In genomic region chr22:46068176-46068907, GRCh38 we compare ENCODE assay signal across 8 cellular contexts.
DNase-seq lines count a peak whose midpoint lies in the region; ATAC-seq and TF ChIP-seq lines count a peak whose summit lies in the region.

No MANE protein-coding gene starts in this region.

- H3K4me1 ChIP-seq in heart left ventricle (peaks cover 9 to 69% (median 47%) of the 10 kb centered on the region in 12 donors), lower lobe of right lung (peaks cover 61% of the 10 kb centered on the region), upper lobe of right lung (peaks cover 36% of the 10 kb centered on the region)

- ATAC-seq in heart left ventricle (no peak), lower lobe of right lung (no peak), upper lobe of right lung (no peak), esophagus mucosa (no peak), GM18907 (IDR thresholded peaks at IDR 0.05; ENCODE audit: unreplicated experiment) (no peak), GM21390 (IDR thresholded peaks at IDR 0.05; ENCODE audit: unreplicated experiment) (no peak)
- no peak for ATAC-seq in activated naive CD8-positive, alpha-beta T cell treated with anti-CD3 and anti-CD28 coated beads, Interleukin-2, amount 50 U/mL, for 24 hours

- 14 to 35% (median 16%) methylated on average over 8 of the region's 8 CpGs for WGBS in heart left ventricle, 4 donors

- H3K27me3 Mint-ChIP-seq in activated naive CD8-positive, alpha-beta T cell treated with anti-CD3 and anti-CD28 coated beads, Interleukin-2, amount 50 U/mL, for 24 hours, result no peaks in the 10 kb centered on the region

- H3K27ac ChIP-seq in heart left ventricle (peak overlapping the region; percentile 99 to 100 (median 100)), lower lobe of right lung (peak overlapping the region; percentile 97), upper lobe of right lung (peak overlapping the region; percentile 100)

- no peak for TF ChIP-seq POLR2A in heart left ventricle (IDR thresholded peaks at IDR 0.05)

- H3K4me3 ChIP-seq in heart left ventricle (peak overlapping the region in 11 of 12 donors; percentile 75 to 94 (median 89)), lower lobe of right lung (peak overlapping the region; percentile 65), upper lobe of right lung (peak overlapping the region; percentile 79)

- H3K4me1 Mint-ChIP-seq in activated naive CD8-positive, alpha-beta T cell treated with anti-CD3 and anti-CD28 coated beads, Interleukin-2, amount 50 U/mL, for 24 hours, result peaks cover 42% of the 10 kb centered on the region

- H3K9me3 Mint-ChIP-seq in activated naive CD8-positive, alpha-beta T cell treated with anti-CD3 and anti-CD28 coated beads, Interleukin-2, amount 50 U/mL, for 24 hours, result no peaks in the 10 kb centered on the region

- DNase-seq in heart left ventricle (no peak), cardiac septum (ENCODE audit: low spot score) (no peak), lower lobe of right lung (no peak), upper lobe of right lung (no peak)
- DNase-seq in activated naive CD8-positive, alpha-beta T cell treated with anti-CD3 and anti-CD28 coated beads, Interleukin-2, amount 50 U/mL, for 24 hours, result no peak

- H3K36me3 ChIP-seq in heart left ventricle, result peaks cover 0 to 4% (median 0%) of the 10 kb centered on the region in 9 donors
- H3K36me3 ChIP-seq in lower lobe of right lung, result no peaks in the 10 kb centered on the region
- no peaks in the 10 kb centered on the region for H3K36me3 ChIP-seq in upper lobe of right lung

- intact Hi-C loops in heart left ventricle (cut with DNase I), result loop anchor here in 1 of 10 donors (2.0 kb wide), 1 partner anchor 14 kb away; no protein-coding TSS in a partner anchor
- intact Hi-C loops in cardiac septum (cut with DNase I), result no loop called here
- intact Hi-C loops in lower lobe of right lung (cut with DNase I), result no loop called here
- intact Hi-C loops in upper lobe of right lung (cut with DNase I), result no loop called here

- no peaks in the 10 kb centered on the region for H3K27me3 ChIP-seq in heart left ventricle
- no peaks in the 10 kb centered on the region for H3K27me3 ChIP-seq in lower lobe of right lung (ENCODE audit: low read depth)
- H3K27me3 ChIP-seq in upper lobe of right lung, result no peaks in the 10 kb centered on the region

- H3K9me3 ChIP-seq in heart left ventricle (no peaks in the 10 kb centered on the region), lower lobe of right lung (no peaks in the 10 kb centered on the region), upper lobe of right lung (no peaks in the 10 kb centered on the region)

- H3K4me3 Mint-ChIP-seq in activated naive CD8-positive, alpha-beta T cell treated with anti-CD3 and anti-CD28 coated beads, Interleukin-2, amount 50 U/mL, for 24 hours, result peak overlapping the region; percentile 80

- H3K27ac Mint-ChIP-seq in activated naive CD8-positive, alpha-beta T cell treated with anti-CD3 and anti-CD28 coated beads, Interleukin-2, amount 50 U/mL, for 24 hours, result peak overlapping the region; percentile 92

- peaks cover 2% of the 10 kb centered on the region for H3K36me3 Mint-ChIP-seq in activated naive CD8-positive, alpha-beta T cell treated with anti-CD3 and anti-CD28 coated beads, Interleukin-2, amount 50 U/mL, for 24 hours (ENCODE audit: low read depth)

- no peak for TF ChIP-seq CTCF in heart left ventricle (IDR thresholded peaks at IDR 0.05)
- no peak for TF ChIP-seq CTCF in lower lobe of right lung (IDR thresholded peaks at IDR 0.05)
- no peak for TF ChIP-seq CTCF in upper lobe of right lung (IDR thresholded peaks at IDR 0.05)
